ENCODE assay signal across 13 cellular contexts in the genomic region with DNA sequence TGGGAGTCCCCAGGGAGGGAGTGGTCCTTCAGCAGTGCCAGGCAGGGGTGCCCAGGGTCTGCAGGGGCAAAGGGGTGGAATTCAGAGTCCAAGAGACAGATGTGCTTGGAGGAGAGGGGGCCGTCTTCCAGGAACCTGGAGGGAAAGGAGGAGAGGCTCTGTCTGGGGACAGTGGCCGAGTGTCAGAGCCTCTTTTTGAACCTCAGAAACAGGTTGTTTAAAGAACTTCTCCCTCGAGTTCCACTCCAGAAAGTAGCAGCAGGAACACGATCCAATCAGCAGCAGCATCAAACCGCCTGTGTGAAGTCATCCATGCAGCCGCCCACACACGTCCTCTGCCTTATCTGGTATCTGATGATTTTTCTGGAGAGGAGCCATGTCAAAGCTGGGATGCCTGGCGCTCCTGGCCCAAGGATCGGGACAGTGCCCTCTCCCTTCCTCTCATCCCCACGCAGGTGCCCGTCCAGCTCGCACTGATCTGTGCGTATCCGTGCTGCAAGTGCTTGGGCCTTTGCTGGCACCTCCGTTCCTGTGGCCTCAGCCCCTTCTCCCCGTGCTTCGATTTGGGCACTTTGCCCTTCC.
DNase-seq lines count a peak whose midpoint lies in the region; ATAC-seq and TF ChIP-seq lines count a peak whose summit lies in the region.
"Had no signal": no experiment of that assay in that cellular context is flagged by ENCODE, and none has a peak within 500 bp of the region (broad histone marks: within the 10 kb centered on the region; RNA-seq: fewer than 3 reads in every experiment).

No MANE protein-coding gene starts in this region.

- no peaks in the 10 kb centered on the region for H3K9me3 Mint-ChIP-seq in activated CD8-positive, alpha-beta T cell treated with anti-CD3 and anti-CD28 coated beads for 36 hours
- H3K9me3 Mint-ChIP-seq in activated CD8-positive, alpha-beta T cell treated with anti-CD3 and anti-CD28 coated beads, Interleukin-2, amount 10 ng/mL, durations not matched to agents 7 days and 5 days (ENCODE audit: insufficient read depth) = no peaks in the 10 kb centered on the region
- H3K9me3 Mint-ChIP-seq: T-cell had no signal

- no peak for TF ChIP-seq CTCF in activated CD8-positive, alpha-beta T cell treated with anti-CD3 and anti-CD28 coated beads for 36 hours (IDR thresholded peaks at IDR 0.05)
- TF ChIP-seq CTCF in coronary artery (IDR thresholded peaks at IDR 0.05) = no peak

- TF ChIP-seq RAD21 in Ishikawa (IDR thresholded peaks at IDR 0.05; ENCODE audit: low read depth) = no peak

- POLR2A ChIA-PET in activated CD8-positive, alpha-beta T cell treated with anti-CD3 and anti-CD28 coated beads for 36 hours (lab: Charles Lee) = interaction anchor here (0.7 kb wide), 1 partner anchor 334 kb away, joined by 3 read pairs; no protein-coding TSS in a partner anchor
- POLR2A ChIA-PET in activated CD8-positive, alpha-beta T cell treated with anti-CD3 and anti-CD28 coated beads, Interleukin-2, amount 10 ng/mL, durations not matched to agents 7 days and 5 days (lab: Charles Lee) = no interaction called here

- no peak for ATAC-seq in activated CD8-positive, alpha-beta T cell treated with anti-CD3 and anti-CD28 coated beads for 36 hours
- no peak for ATAC-seq in activated CD8-positive, alpha-beta T cell treated with anti-CD3 and anti-CD28 coated beads, Interleukin-2, amount 10 ng/mL, durations not matched to agents 7 days and 5 days
- ATAC-seq in GM21825 (IDR thresholded peaks at IDR 0.05; ENCODE audit: unreplicated experiment) = no peak
- ATAC-seq: HepG2, T-cell had no signal

- intact Hi-C loops in activated CD8-positive, alpha-beta T cell treated with anti-CD3 and anti-CD28 coated beads for 36 hours (cut with micrococcal nuclease) = no loop called here
- intact Hi-C loops in posterior vena cava (cut with DNase I) = no loop called here

- no peak for TF ChIP-seq EP300 in Ishikawa (IDR thresholded peaks at IDR 0.05; ENCODE audit: borderline replicate concordance)

- DNase-seq in activated CD8-positive, alpha-beta T cell treated with anti-CD3 and anti-CD28 coated beads for 36 hours = peak; percentile 30
- no peak for DNase-seq in activated CD8-positive, alpha-beta T cell treated with anti-CD3 and anti-CD28 coated beads, Interleukin-2, amount 10 ng/mL, durations not matched to agents 7 days and 5 days
- DNase-seq in coronary artery (ENCODE audit: low spot score) = peak; percentile 67
- peak; percentile 77 for DNase-seq in posterior vena cava (ENCODE audit: low spot score)
- no peak for DNase-seq in NCI-H2081 treated with DMSO at 0.1 percent for 48 hours (lab: John Stamatoyannopoulos, UW)
- DNase-seq in SIG-M5 (lab: John Stamatoyannopoulos, UW) = no peak
- DNase-seq: effector CD4-positive, alpha-beta T cell; NCI-H1436 treated with DMSO at 0.1 percent for 48 hours had no signal

- no peak overlapping the region for H3K27ac Mint-ChIP-seq in activated CD8-positive, alpha-beta T cell treated with anti-CD3 and anti-CD28 coated beads for 36 hours
- no peak overlapping the region for H3K27ac Mint-ChIP-seq in activated CD8-positive, alpha-beta T cell treated with anti-CD3 and anti-CD28 coated beads, Interleukin-2, amount 10 ng/mL, durations not matched to agents 7 days and 5 days
- H3K27ac Mint-ChIP-seq: T-cell had no signal

- H3K4me3 Mint-ChIP-seq in activated CD8-positive, alpha-beta T cell treated with anti-CD3 and anti-CD28 coated beads for 36 hours = no peak overlapping the region
- H3K4me3 Mint-ChIP-seq in activated CD8-positive, alpha-beta T cell treated with anti-CD3 and anti-CD28 coated beads, Interleukin-2, amount 10 ng/mL, durations not matched to agents 7 days and 5 days = no peak overlapping the region
- H3K4me3 Mint-ChIP-seq: T-cell had no signal

- H3K27ac ChIP-seq in coronary artery = no peak overlapping the region
- H3K27ac ChIP-seq: neutrophil had no signal

- H3K27me3 Mint-ChIP-seq in activated CD8-positive, alpha-beta T cell treated with anti-CD3 and anti-CD28 coated beads for 36 hours = peaks cover 3% of the 10 kb centered on the region
- peaks cover 2% of the 10 kb centered on the region for H3K27me3 Mint-ChIP-seq in activated CD8-positive, alpha-beta T cell treated with anti-CD3 and anti-CD28 coated beads, Interleukin-2, amount 10 ng/mL, durations not matched to agents 7 days and 5 days (ENCODE audit: low read depth)

- no peak overlapping the region for H3K4me3 ChIP-seq in coronary artery

- H3K4me1 Mint-ChIP-seq in activated CD8-positive, alpha-beta T cell treated with anti-CD3 and anti-CD28 coated beads for 36 hours (ENCODE audit: low read depth) = no peaks in the 10 kb centered on the region
- no peaks in the 10 kb centered on the region for H3K4me1 Mint-ChIP-seq in activated CD8-positive, alpha-beta T cell treated with anti-CD3 and anti-CD28 coated beads, Interleukin-2, amount 10 ng/mL, durations not matched to agents 7 days and 5 days (ENCODE audit: low read depth)

- no peaks in the 10 kb centered on the region for H3K36me3 Mint-ChIP-seq in activated CD8-positive, alpha-beta T cell treated with anti-CD3 and anti-CD28 coated beads for 36 hours (ENCODE audit: low read depth)
- H3K36me3 Mint-ChIP-seq in activated CD8-positive, alpha-beta T cell treated with anti-CD3 and anti-CD28 coated beads, Interleukin-2, amount 10 ng/mL, durations not matched to agents 7 days and 5 days (ENCODE audit: low read depth) = no peaks in the 10 kb centered on the region
- H3K36me3 Mint-ChIP-seq: T-cell had no signal

- CTCF ChIA-PET in activated CD8-positive, alpha-beta T cell treated with anti-CD3 and anti-CD28 coated beads for 36 hours (lab: Charles Lee) = no interaction called here
- CTCF ChIA-PET in activated CD8-positive, alpha-beta T cell treated with anti-CD3 and anti-CD28 coated beads, Interleukin-2, amount 10 ng/mL, durations not matched to agents 7 days and 5 days (lab: Charles Lee) = no interaction called here

TF ChIP-seq in Ishikawa, 13 proteins besides CTCF, POLR2A, EP300 and RAD21:
- TF ChIP-seq CEBPB (IDR thresholded peaks at IDR 0.05) (no peak), EGR1 (IDR thresholded peaks at IDR 0.05) (peak; percentile 44)

Comparison
In these comparisons a context has a peak if more than half of its experiments do, and no peak if none do; other contexts are left out.
1. DNase-seq: peak in activated CD8-positive, alpha-beta T cell treated with anti-CD3 and anti-CD28 coated beads for 36 hours (single experiment), coronary artery (single experiment) and posterior vena cava (single experiment); none in activated CD8-positive, alpha-beta T cell treated with anti-CD3 and anti-CD28 coated beads, Interleukin-2, amount 10 ng/mL, durations not matched to agents 7 days and 5 days (single experiment), NCI-H2081 treated with DMSO at 0.1 percent for 48 hours (single experiment) and SIG-M5 (single experiment).